ENCODE assay signal across 19 cellular contexts in the genomic region with DNA sequence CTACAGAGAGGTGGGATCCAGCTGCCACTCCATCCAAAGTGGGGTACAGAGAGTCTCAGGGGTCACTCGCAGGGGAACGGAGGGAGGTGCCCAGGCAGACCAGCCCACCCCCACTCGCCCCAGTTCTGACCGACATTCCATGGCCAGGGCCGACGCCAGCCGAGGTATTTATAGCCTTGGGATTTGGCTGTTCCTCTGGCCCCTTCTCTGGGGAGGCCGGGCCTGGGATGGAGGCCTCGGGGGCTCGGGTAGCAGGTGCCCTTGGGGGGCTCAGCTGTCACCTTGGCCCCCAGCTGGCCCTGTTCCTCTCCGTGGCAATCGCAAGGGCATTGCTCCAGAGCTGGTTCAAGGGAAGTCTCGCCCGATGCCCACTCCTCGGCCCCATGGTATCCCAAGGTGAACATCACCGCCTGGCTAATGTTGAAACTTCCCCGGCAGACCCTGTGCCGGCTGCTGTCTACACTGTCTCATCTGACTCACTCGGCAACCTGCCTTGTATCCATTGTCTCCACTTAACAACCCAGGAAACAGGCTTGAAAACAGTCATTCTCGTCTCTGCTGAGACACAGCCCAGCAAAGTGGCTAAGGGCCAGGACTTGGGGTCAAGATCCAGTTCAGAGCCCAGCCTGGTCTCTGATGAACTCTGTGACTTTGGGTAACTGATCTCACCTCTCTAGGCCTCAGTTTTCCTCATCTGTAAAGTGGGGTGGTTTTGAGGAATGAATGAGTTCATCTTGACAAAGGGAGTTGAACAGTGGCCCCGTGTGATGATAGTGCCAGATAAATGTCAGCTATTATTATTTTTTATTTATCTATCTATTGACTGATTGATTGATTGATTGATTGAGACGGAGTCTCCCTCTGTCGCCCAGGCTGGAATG. TPM values are rescaled to one million over a fixed set of nuclear protein-coding genes. Genes with fewer than 3 reads are reported as not detected.
DNase-seq lines count a peak whose midpoint lies in the region; ATAC-seq and TF ChIP-seq lines count a peak whose summit lies in the region.
"Had no signal": no experiment of that assay in that cellular context is flagged by ENCODE, and none has a peak within 500 bp of the region (broad histone marks: within the 10 kb centered on the region; RNA-seq: fewer than 3 reads in every experiment).

No MANE protein-coding gene starts in this region.

- TF ChIP-seq RAD21 in SK-N-SH (IDR thresholded peaks at IDR 0.05; ENCODE audit: low read length), result no peak

- TF ChIP-seq EP300 in SK-N-SH (IDR thresholded peaks at IDR 0.05; ENCODE audit: borderline replicate concordance in 1 of 2, low read depth in 1 of 2, low read length in 1 of 2), result no peak
- TF ChIP-seq EP300 in transverse colon (IDR thresholded peaks at IDR 0.05; ENCODE audit: low read depth), result no peak

- H4K20me1 ChIP-seq in SK-N-SH (ENCODE audit: insufficient read depth) (no peaks in the 10 kb centered on the region), fibroblast of lung (ENCODE audit: control insufficient read depth, extremely low read depth, insufficient read depth, low read length) (no peaks in the 10 kb centered on the region)

- ATAC-seq in SK-N-SH treated with all-trans-retinoic acid at 6 μM for 48 hours (peak; percentile 68), GM21447 (IDR thresholded peaks at IDR 0.05; ENCODE audit: unreplicated experiment) (no peak), HG03571 (IDR thresholded peaks at IDR 0.05; ENCODE audit: unreplicated experiment) (no peak)
- ATAC-seq: upper lobe of right lung had no signal

- no peaks in the 10 kb centered on the region for H3K27me3 ChIP-seq in SK-N-SH (ENCODE audit: insufficient read depth)
- no peaks in the 10 kb centered on the region for H3K27me3 ChIP-seq in fibroblast of lung (ENCODE audit: control insufficient read depth, insufficient read depth, low read length)
- no peaks in the 10 kb centered on the region for H3K27me3 ChIP-seq in transverse colon
- H3K27me3 ChIP-seq: SJCRH30, upper lobe of right lung had no signal

- H3K9ac ChIP-seq in SK-N-SH (no peak overlapping the region), fibroblast of lung (ENCODE audit: insufficient read depth, low read length) (no peak overlapping the region)

- TF ChIP-seq POLR2A in transverse colon (IDR thresholded peaks at IDR 0.05), result no peak

- H3F3A ChIP-seq in SK-N-SH (replicated peaks; ENCODE audit: insufficient read depth), result no peaks in the 10 kb centered on the region

- H3K4me2 ChIP-seq in SK-N-SH (no peak overlapping the region), fibroblast of lung (ENCODE audit: extremely low read depth, insufficient read depth, low read length) (no peak overlapping the region)

- WGBS in SK-N-SH (ENCODE audit: low lambda C conversion rate), result 77% methylated on average over 6 of the region's 23 CpGs
- 75% methylated on average over 23 of the region's 23 CpGs; no CpG with 5 or more reads in 1 of the 2 donors for WGBS in transverse colon (ENCODE audit: low coverage in 1 of 2), 2 donors

- H3K27ac ChIP-seq in SK-N-SH (ENCODE audit: low read depth in 2 of 2, low read length in 1 of 2), result no peak overlapping the region
- peak overlapping the region; percentile 8 for H3K27ac ChIP-seq in fibroblast of lung (ENCODE audit: insufficient read depth, low read length)
- peak overlapping the region; percentile 23 to 76 (median 60) for H3K27ac ChIP-seq in transverse colon
- H3K27ac ChIP-seq: epithelial cell of prostate, SJCRH30, upper lobe of right lung, WERI-Rb-1 had no signal

- no peaks in the 10 kb centered on the region for H3K4me1 ChIP-seq in SK-N-SH (ENCODE audit: control insufficient read depth in 1 of 2, insufficient read depth in 2 of 2, low read depth in 1 of 2, low read length in 1 of 2)
- peaks cover 6% of the 10 kb centered on the region for H3K4me1 ChIP-seq in fibroblast of lung (ENCODE audit: control insufficient read depth, extremely low read depth, insufficient read depth, low read length)
- H3K4me1 ChIP-seq in transverse colon, result peaks cover 6 to 37% (median 10%) of the 10 kb centered on the region in 4 donors

- no peaks in the 10 kb centered on the region for H3K9me2 ChIP-seq in SK-N-SH

- in situ Hi-C loops in transverse colon (cut with MboI; ENCODE audit: low pct_ligation_motif_present in 1 of 4, low pct_unique_long_range_greater_than_20kb in 1 of 4, low sequenced_read_pairs in 3 of 4), result no loop called here

- CTCF ChIA-PET in SK-N-SH (lab: Yijun Ruan, JAX), result interaction anchor here (1.2 kb wide), 1 partner anchor 29 kb away, joined by 3 read pairs; a partner anchor contains a TSS

- H3K79me2 ChIP-seq in SK-N-SH (ENCODE audit: insufficient read depth) (peaks cover 21% of the 10 kb centered on the region; the same call in 1 of the 2 replicates), fibroblast of lung (ENCODE audit: control insufficient read depth, insufficient read depth, low read length) (peaks cover 12% of the 10 kb centered on the region)

- POLR2A ChIA-PET in SK-N-SH (lab: Yijun Ruan, JAX), result no interaction called here

- H3K4me3 ChIP-seq in SK-N-SH (ENCODE audit: low read depth in 2 of 2, low read length in 1 of 2) (no peak overlapping the region), fibroblast of lung (replicated peaks in 1 of 4; ENCODE audit: control extremely low read depth in 1 of 4, insufficient read depth in 1 of 4, low read depth in 3 of 4, low read length in 4 of 4) (no peak overlapping the region), transverse colon (no peak overlapping the region)
- H3K4me3 ChIP-seq: SJCRH30, skin epidermis, upper lobe of right lung had no signal

- H3K36me3 ChIP-seq in SK-N-SH (replicated peaks in 1 of 2; ENCODE audit: control insufficient read depth in 1 of 2, insufficient read depth in 2 of 2, low read length in 1 of 2), result peaks cover 0 to 3% of the 10 kb centered on the region in 2 experiments
- H3K36me3 ChIP-seq in fibroblast of lung (ENCODE audit: control insufficient read depth, insufficient read depth, low read length), result peaks cover 2% of the 10 kb centered on the region
- no peaks in the 10 kb centered on the region for H3K36me3 ChIP-seq in transverse colon

- intact Hi-C loops in transverse colon (cut with DNase I; ENCODE audit: low total_unique reads), result no loop called here

- TF ChIP-seq CTCF in SK-N-SH (IDR thresholded peaks at IDR 0.05), result no peak
- no peak for TF ChIP-seq CTCF in fibroblast of lung (conservative IDR thresholded peaks at IDR 0.05 in 1 of 2, IDR thresholded peaks at IDR 0.05 in 1 of 2; ENCODE audit: low read depth in 1 of 2, low read length in 2 of 2)
- TF ChIP-seq CTCF in transverse colon (IDR thresholded peaks at IDR 0.05), result no peak

- DNase-seq in SK-N-SH, result no peak
- peak in 1 of 2 donors; percentile 67 for DNase-seq in fibroblast of lung (ENCODE audit: low read depth in 2 of 2)
- peak; percentile 40 for DNase-seq in medulla oblongata (ENCODE audit: extremely low spot score)
- DNase-seq in transverse colon, result no peak
- DNase-seq in NK-92 treated with Interleukin-12 subunit alpha and Interleukin-12 subunit beta, amount 100 ng/mL, for 24 hours (lab: John Stamatoyannopoulos, UW), result no peak
- DNase-seq: 8988T, Calu3, naive B cell, NCI-H1417, NCI-H526 treated with DMSO at 0.1 percent for 48 hours, SJCRH30, upper lobe of right lung, WERI-Rb-1 had no signal

- H3K9me3 ChIP-seq in SK-N-SH (no peaks in the 10 kb centered on the region), fibroblast of lung (ENCODE audit: control insufficient read depth, insufficient read depth, low read depth, low read length) (no peaks in the 10 kb centered on the region), transverse colon (no peaks in the 10 kb centered on the region)
- H3K9me3 ChIP-seq: SJCRH30, upper lobe of right lung had no signal

- H2AFZ ChIP-seq in SK-N-SH (ENCODE audit: low read depth), result no peak overlapping the region
- no peak overlapping the region for H2AFZ ChIP-seq in fibroblast of lung (ENCODE audit: low read length)

RNA-seq across cellular contexts. Expression of a gene that starts 9.7 kb away (rescaled TPM):
- polyA plus RNA-seq in SK-N-SH (2012; rRNA removed), result 17.2 and 48.4 TPM in 2 replicates
- polyA plus RNA-seq in SK-N-SH (2012; cell fraction: cytosol; rRNA removed), result 33.8 and 53.4 TPM in 2 replicates
- polyA plus RNA-seq in SK-N-SH (2012; cell fraction: nucleus; rRNA removed), result 32.5 and 44.9 TPM in 2 replicates
- 30.6 and 43.6 TPM in 2 replicates for total RNA-seq in fibroblast of lung
- 67.4 and 104 TPM in 2 replicates for polyA plus RNA-seq in fibroblast of lung
- 82.7 and 108 TPM in 2 replicates for polyA plus RNA-seq in fibroblast of lung (2012)
- polyA minus RNA-seq in fibroblast of lung (ENCODE audit: low replicate concordance), result 109 and 215 TPM in 2 replicates
- total RNA-seq in transverse colon, result 10 to 100 TPM; 16.7 to 74.8 (median 39.5) TPM

RNA-seq across cellular contexts. Expression of a gene that starts 17.3 kb away (rescaled TPM):
- polyA plus RNA-seq in SK-N-SH (2012; rRNA removed), result 11.7 and 19.0 TPM in 2 replicates
- 12.1 and 16.7 TPM in 2 replicates for polyA plus RNA-seq in SK-N-SH (2012; cell fraction: cytosol; rRNA removed)
- polyA plus RNA-seq in SK-N-SH (2012; cell fraction: nucleus; rRNA removed), result 24.4 and 35.4 TPM in 2 replicates
- total RNA-seq in fibroblast of lung, result 19.0 and 24.1 TPM in 2 replicates
- 7.3 and 14.5 TPM in 2 replicates for polyA plus RNA-seq in fibroblast of lung
- polyA plus RNA-seq in fibroblast of lung (2012), result 17.3 and 32.4 TPM in 2 replicates
- 20.4 and 24.4 TPM in 2 replicates for polyA minus RNA-seq in fibroblast of lung (ENCODE audit: low replicate concordance)
- 10 to 100 TPM in 3 of 4 donors, 1 to 10 TPM in 1; 7.6 to 37.5 (median 36.8) TPM for total RNA-seq in transverse colon

RNA-seq across cellular contexts. Expression of a gene that starts 22.2 kb away (rescaled TPM):
- polyA plus RNA-seq in SK-N-SH (2012; rRNA removed), result not detected in 2 replicates
- polyA plus RNA-seq in SK-N-SH (2012; cell fraction: cytosol; rRNA removed), result not detected in 2 replicates
- not detected in 2 replicates for polyA plus RNA-seq in SK-N-SH (2012; cell fraction: nucleus; rRNA removed)
- not detected in 2 replicates for total RNA-seq in fibroblast of lung
- polyA plus RNA-seq in fibroblast of lung, result not detected in 2 replicates
- polyA plus RNA-seq in fibroblast of lung (2012), result not detected in 2 replicates
- not detected in 2 replicates for polyA minus RNA-seq in fibroblast of lung (ENCODE audit: low replicate concordance)
- 1 to 10 TPM in 1 of 4 donors, under 1 TPM in 1, not detected in 2; 0.64 to 1.1 TPM for total RNA-seq in transverse colon
- total RNA-seq: Calu3, H4, SJCRH30, upper lobe of right lung had no signal

RNA-seq across cellular contexts. Expression of a gene that starts 28.6 kb away (rescaled TPM):
- 17.8 and 19.0 TPM in 2 replicates for polyA plus RNA-seq in SK-N-SH (2012; rRNA removed)
- polyA plus RNA-seq in SK-N-SH (2012; cell fraction: cytosol; rRNA removed), result 12.3 and 20.2 TPM in 2 replicates
- polyA plus RNA-seq in SK-N-SH (2012; cell fraction: nucleus; rRNA removed), result 9.1 and 10.0 TPM in 2 replicates
- total RNA-seq in fibroblast of lung, result 0.26 and 2.6 TPM in 2 replicates
- polyA plus RNA-seq in fibroblast of lung, result 6.5 and 26.2 TPM in 2 replicates
- 6.4 and 27.2 TPM in 2 replicates for polyA plus RNA-seq in fibroblast of lung (2012)
- 5.1 and 35.9 TPM in 2 replicates for polyA minus RNA-seq in fibroblast of lung (ENCODE audit: low replicate concordance)
- 1 to 10 TPM in 3 of 4 donors, not detected in 1; 1.9 to 4.5 (median 4.4) TPM for total RNA-seq in transverse colon

RNA-seq across cellular contexts. Expression of a gene that starts 35.2 kb away (rescaled TPM):
- polyA plus RNA-seq in SK-N-SH (2012; rRNA removed) (1.6 and 2.6 TPM in 2 replicates), fibroblast of lung (0.33 and 0.41 TPM in 2 replicates)
- polyA plus RNA-seq in SK-N-SH (2012; cell fraction: cytosol; rRNA removed), result 2.0 and 2.2 TPM in 2 replicates
- 2.5 and 5.0 TPM in 2 replicates for polyA plus RNA-seq in SK-N-SH (2012; cell fraction: nucleus; rRNA removed)
- total RNA-seq in fibroblast of lung (0.77 and 0.83 TPM in 2 replicates), transverse colon (100 to 1,000 TPM in 1 of 4 donors, 10 to 100 TPM in 3; 23.8 to 115 (median 35.8) TPM)
- 0.55 and 0.67 TPM in 2 replicates for polyA plus RNA-seq in fibroblast of lung (2012)
- polyA minus RNA-seq in fibroblast of lung (ENCODE audit: low replicate concordance), result not detected in 2 replicates

Comparison
In these comparisons a context has a peak if more than half of its experiments do, and no peak if none do; other contexts are left out.
1. H3K27ac ChIP-seq: peak in fibroblast of lung (single experiment) and transverse colon (4 of 4); none in SK-N-SH (0 of 2).